In the genomic region with DNA sequence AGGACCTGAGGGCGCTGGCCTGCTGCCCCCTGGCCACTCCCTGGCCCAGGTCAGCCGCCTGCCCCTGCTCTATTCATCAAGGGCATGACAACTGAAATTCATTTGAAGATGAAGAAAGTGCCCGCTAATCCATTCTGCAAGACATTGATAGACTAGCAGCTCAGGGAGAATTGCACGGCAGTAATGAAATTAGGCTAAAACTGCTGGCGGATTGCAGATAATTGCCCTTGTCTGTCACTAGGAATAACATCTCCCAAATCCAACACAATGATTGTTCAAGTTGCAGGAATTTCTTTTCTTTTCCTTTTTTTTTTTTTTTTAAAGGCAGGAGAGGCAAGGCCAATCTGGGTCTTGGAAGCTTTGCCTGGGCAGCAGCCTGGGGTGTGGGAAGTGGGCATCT, we compare ENCODE assay signal across 15 cellular contexts. TPM values are rescaled to one million over a fixed set of nuclear protein-coding genes. Genes with fewer than 3 reads are reported as not detected.
DNase-seq lines count a peak whose midpoint lies in the region; ATAC-seq and TF ChIP-seq lines count a peak whose summit lies in the region.
"Had no signal": no experiment of that assay in that cellular context is flagged by ENCODE, and none has a peak within 500 bp of the region (broad histone marks: within the 10 kb centered on the region; RNA-seq: fewer than 3 reads in every experiment).

No MANE protein-coding gene starts in this region.

- no peak overlapping the region for H2BK5ac ChIP-seq in IMR-90 (ENCODE audit: low read depth, low read length, poor library complexity, severe bottlenecking)

- no peak overlapping the region for H2BK20ac ChIP-seq in IMR-90 (ENCODE audit: low read depth, low read length)

- H3K9me3 ChIP-seq in IMR-90 (ENCODE audit: control insufficient read depth, insufficient read depth, low read length) (no peaks in the 10 kb centered on the region; the same call in 1 of the 2 replicates), neural cell (ENCODE audit: low read length) (no peaks in the 10 kb centered on the region)
- H3K9me3 ChIP-seq: HAP-1 had no signal

- no peak overlapping the region for H3K4ac ChIP-seq in IMR-90 (ENCODE audit: low read depth, low read length)

- no peak overlapping the region for H4K5ac ChIP-seq in IMR-90 (ENCODE audit: low read depth, low read length)

- peak; percentile 43 for TF ChIP-seq EP300 in neural cell (conservative IDR thresholded peaks at IDR 0.05; ENCODE audit: poor library complexity, severe bottlenecking)

- intact Hi-C loops in IMR-90 (cut with micrococcal nuclease): no loop called here

- peaks cover 4% of the 10 kb centered on the region for H3F3A ChIP-seq in neural cell (ENCODE audit: insufficient read depth, low read length, poor library complexity, severe bottlenecking)

- WGBS in IMR-90 (ENCODE audit: extremely low coverage in 2 of 2, insufficient read length in 1 of 2), 2 experiments: no CpG with 5 or more reads among the region's 5 CpGs

- DNase-seq in IMR-90: no peak
- peak; percentile 58 for DNase-seq in NCI-H82 treated with DMSO at 0.1 percent for 48 hours (lab: John Stamatoyannopoulos, UW; ENCODE audit: unreplicated experiment)
- peak in 8 of 61 donors; percentile 18 to 67 (median 25) for DNase-seq in caudate nucleus (lab: John Stamatoyannopoulos, UW)
- DNase-seq in COLO829 (ENCODE audit: low spot score): no peak
- no peak for DNase-seq in HuH-7.5 (ENCODE audit: low spot score)
- no peak for DNase-seq in NCI-H1092 treated with DMSO at 0.1 percent for 48 hours (lab: John Stamatoyannopoulos, UW)
- DNase-seq: CD4-positive, alpha-beta T cell; COR-L47; DMS153; DMS79 treated with DMSO at 0.1 percent for 48 hours; EL had no signal

- ATAC-seq in IMR-90 (ENCODE audit: low read depth) (no peak), GM19324 (IDR thresholded peaks at IDR 0.05; ENCODE audit: low FRiP score, unreplicated experiment) (no peak)
- ATAC-seq: HepG2 had no signal

- H3K36me3 ChIP-seq in IMR-90 (ENCODE audit: control insufficient read depth, insufficient read depth, low read length): no peaks in the 10 kb centered on the region
- H3K36me3 ChIP-seq in neural cell (ENCODE audit: insufficient read depth, low read length): no peaks in the 10 kb centered on the region
- H3K36me3 ChIP-seq: HAP-1 had no signal

- H4K91ac ChIP-seq in IMR-90 (ENCODE audit: insufficient read depth, low read depth, low read length): no peak overlapping the region

- H2BK15ac ChIP-seq in IMR-90 (ENCODE audit: low read depth, low read length): no peak overlapping the region

- in situ Hi-C loops in IMR-90 (cut with MboI; ENCODE audit: low sequenced_read_pairs): no loop called here

- dilution Hi-C loops in IMR-90 (cut with HindIII; ENCODE audit: low sequenced_read_pairs, unreplicated experiment): no loop called here

- H3K27ac ChIP-seq in IMR-90 (ENCODE audit: insufficient read depth, low read length) (no peak overlapping the region), caudate nucleus (ENCODE audit: low read depth, low read length) (peak overlapping the region; percentile 97), neural cell (ENCODE audit: low read length) (no peak overlapping the region)

- H3K4me1 ChIP-seq in IMR-90 (ENCODE audit: control insufficient read depth, insufficient read depth, low read length): no peaks in the 10 kb centered on the region
- H3K4me1 ChIP-seq: HAP-1 had no signal

- H4K20me1 ChIP-seq in IMR-90 (ENCODE audit: insufficient read depth, low read length): no peaks in the 10 kb centered on the region
- H4K20me1 ChIP-seq in neural cell (ENCODE audit: insufficient read depth): no peaks in the 10 kb centered on the region

- TF ChIP-seq RAD21 in IMR-90 (IDR thresholded peaks at IDR 0.05; ENCODE audit: low read length) (no peak), neural cell (conservative IDR thresholded peaks at IDR 0.05) (no peak)

- CTCF ChIA-PET in IMR-90 (lab: Yijun Ruan, JAX): no interaction called here

- POLR2A ChIA-PET in IMR-90 (lab: Charles Lee; ENCODE audit: unreplicated experiment): no interaction called here

- no peak overlapping the region for H2AFZ ChIP-seq in IMR-90 (replicated peaks; ENCODE audit: low read length, poor library complexity)
- H2AFZ ChIP-seq in neural cell (ENCODE audit: low read depth, low read length): no peak overlapping the region

- H3K14ac ChIP-seq in IMR-90 (replicated peaks; ENCODE audit: low read depth, low read length): no peak overlapping the region

- no peak overlapping the region for H4K8ac ChIP-seq in IMR-90 (ENCODE audit: low read depth in 2 of 2, low read length in 2 of 2)

- no TSS peak for BruUV-seq in IMR-90 (replicated peaks; lab: Mats Ljungman, UMichigan)

- H3K4me3 ChIP-seq in IMR-90 (ENCODE audit: insufficient read depth, low read depth, low read length) (no peak overlapping the region), neural cell (ENCODE audit: low read length) (peak overlapping the region; percentile 17)
- H3K4me3 ChIP-seq: HAP-1 had no signal

- H2AK5ac ChIP-seq in IMR-90 (ENCODE audit: low read depth, low read length): no peak overlapping the region

- no peaks in the 10 kb centered on the region for H3K9me2 ChIP-seq in neural cell (ENCODE audit: insufficient read depth, low read length)

- peak overlapping the region; percentile 55 for H2AK9ac ChIP-seq in IMR-90 (replicated peaks; ENCODE audit: low read depth, low read length, poor library complexity)

- no peaks in the 10 kb centered on the region for H3K79me2 ChIP-seq in neural cell (replicated peaks; ENCODE audit: insufficient read depth, low read length)

- H2BK120ac ChIP-seq in IMR-90 (ENCODE audit: low read depth, low read length): no peak overlapping the region

- H3K9me1 ChIP-seq in IMR-90 (ENCODE audit: insufficient read depth, low read length): no peaks in the 10 kb centered on the region

- TF ChIP-seq POLR2A in IMR-90 (IDR thresholded peaks at IDR 0.05; ENCODE audit: low read depth, low read length): no peak

- no peak overlapping the region for H3K4me2 ChIP-seq in IMR-90 (ENCODE audit: low read depth, low read length)
- no peak overlapping the region for H3K4me2 ChIP-seq in neural cell (ENCODE audit: low read length)

- H3K27me3 ChIP-seq in IMR-90 (ENCODE audit: control insufficient read depth, insufficient read depth, low read length) (peaks cover 59% of the 10 kb centered on the region), neural cell (ENCODE audit: insufficient read depth, low read depth, low read length) (peaks cover 4% of the 10 kb centered on the region)

- H3K18ac ChIP-seq in IMR-90 (ENCODE audit: low read depth, low read length): no peak overlapping the region

- H3K56ac ChIP-seq in IMR-90 (ENCODE audit: extremely low read depth, insufficient read depth, low read length): no peak overlapping the region

- no peaks in the 10 kb centered on the region for H3K79me1 ChIP-seq in IMR-90 (ENCODE audit: low read depth in 1 of 2, low read length in 2 of 2)

- TF ChIP-seq CTCF in IMR-90 (conservative IDR thresholded peaks at IDR 0.05; ENCODE audit: low read depth, low read length): no peak
- TF ChIP-seq CTCF in neural cell (IDR thresholded peaks at IDR 0.05; ENCODE audit: poor library complexity, severe bottlenecking): no peak

- H3K9ac ChIP-seq in IMR-90 (ENCODE audit: low read depth, low read length) (no peak overlapping the region), neural cell (ENCODE audit: low read length) (no peak overlapping the region)

- no peak overlapping the region for H3K23ac ChIP-seq in IMR-90 (ENCODE audit: low read depth, low read length)

TF ChIP-seq in IMR-90, 13 proteins besides CTCF, POLR2A, EP300 and RAD21:
- TF ChIP-seq NFE2L2 (IDR thresholded peaks at IDR 0.05; ENCODE audit: low read depth, low read length) (no peak), USF2 (IDR thresholded peaks at IDR 0.05; ENCODE audit: low read depth, low read length) (no peak), MAZ (IDR thresholded peaks at IDR 0.05; ENCODE audit: borderline replicate concordance, low read depth, low read length) (no peak), SMC3 (IDR thresholded peaks at IDR 0.05; ENCODE audit: low read depth, low read length) (no peak), CEBPB (IDR thresholded peaks at IDR 0.05; ENCODE audit: low read depth, low read length) (no peak), CHD1 (IDR thresholded peaks at IDR 0.05; ENCODE audit: low read depth, low read length) (no peak)

TF ChIP-seq in neural cell, 6 proteins besides CTCF, POLR2A, EP300 and RAD21 (continues in another document):
- TF ChIP-seq, protein P1, sequence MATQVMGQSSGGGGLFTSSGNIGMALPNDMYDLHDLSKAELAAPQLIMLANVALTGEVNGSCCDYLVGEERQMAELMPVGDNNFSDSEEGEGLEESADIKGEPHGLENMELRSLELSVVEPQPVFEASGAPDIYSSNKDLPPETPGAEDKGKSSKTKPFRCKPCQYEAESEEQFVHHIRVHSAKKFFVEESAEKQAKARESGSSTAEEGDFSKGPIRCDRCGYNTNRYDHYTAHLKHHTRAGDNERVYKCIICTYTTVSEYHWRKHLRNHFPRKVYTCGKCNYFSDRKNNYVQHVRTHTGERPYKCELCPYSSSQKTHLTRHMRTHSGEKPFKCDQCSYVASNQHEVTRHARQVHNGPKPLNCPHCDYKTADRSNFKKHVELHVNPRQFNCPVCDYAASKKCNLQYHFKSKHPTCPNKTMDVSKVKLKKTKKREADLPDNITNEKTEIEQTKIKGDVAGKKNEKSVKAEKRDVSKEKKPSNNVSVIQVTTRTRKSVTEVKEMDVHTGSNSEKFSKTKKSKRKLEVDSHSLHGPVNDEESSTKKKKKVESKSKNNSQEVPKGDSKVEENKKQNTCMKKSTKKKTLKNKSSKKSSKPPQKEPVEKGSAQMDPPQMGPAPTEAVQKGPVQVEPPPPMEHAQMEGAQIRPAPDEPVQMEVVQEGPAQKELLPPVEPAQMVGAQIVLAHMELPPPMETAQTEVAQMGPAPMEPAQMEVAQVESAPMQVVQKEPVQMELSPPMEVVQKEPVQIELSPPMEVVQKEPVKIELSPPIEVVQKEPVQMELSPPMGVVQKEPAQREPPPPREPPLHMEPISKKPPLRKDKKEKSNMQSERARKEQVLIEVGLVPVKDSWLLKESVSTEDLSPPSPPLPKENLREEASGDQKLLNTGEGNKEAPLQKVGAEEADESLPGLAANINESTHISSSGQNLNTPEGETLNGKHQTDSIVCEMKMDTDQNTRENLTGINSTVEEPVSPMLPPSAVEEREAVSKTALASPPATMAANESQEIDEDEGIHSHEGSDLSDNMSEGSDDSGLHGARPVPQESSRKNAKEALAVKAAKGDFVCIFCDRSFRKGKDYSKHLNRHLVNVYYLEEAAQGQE (IDR thresholded peaks at IDR 0.05; ENCODE audit: borderline replicate concordance): peak; percentile 76
- peak; percentile 69 for TF ChIP-seq POLR2AphosphoS5 (IDR thresholded peaks at IDR 0.05)

RNA-seq across cellular contexts. Expression of gene MVK, which starts 44.5 kb away (rescaled TPM):
- 6.6 and 6.9 TPM in 2 replicates for total RNA-seq in IMR-90 (2012; rRNA removed)
- polyA plus RNA-seq in IMR-90 (2012; rRNA removed) (11.5 and 12.2 TPM in 2 replicates), neural cell (45.7 and 65.5 TPM in 2 replicates)
- 9.8 and 11.6 TPM in 2 replicates for polyA plus RNA-seq in IMR-90 (2012; cell fraction: cytosol; rRNA removed)
- 12.4 and 22.5 TPM in 2 replicates for polyA plus RNA-seq in IMR-90 (2012; cell fraction: nucleus; rRNA removed; ENCODE audit: low replicate concordance)
- 36.9 and 43.8 TPM in 2 replicates for polyA minus RNA-seq in neural cell

RNA-seq across cellular contexts. Expression of gene MMAB, which starts 44.8 kb away (rescaled TPM):
- total RNA-seq in IMR-90 (2012; rRNA removed): 14.2 and 16.5 TPM in 2 replicates
- polyA plus RNA-seq in IMR-90 (2012; rRNA removed): 16.9 and 17.3 TPM in 2 replicates
- 16.1 and 18.4 TPM in 2 replicates for polyA plus RNA-seq in IMR-90 (2012; cell fraction: cytosol; rRNA removed)
- 16.9 and 21.4 TPM in 2 replicates for polyA plus RNA-seq in IMR-90 (2012; cell fraction: nucleus; rRNA removed; ENCODE audit: low replicate concordance)
- polyA plus RNA-seq in neural cell: 43.2 and 52.6 TPM in 2 replicates
- 22.3 and 27.0 TPM in 2 replicates for polyA minus RNA-seq in neural cell
